ENCODE assay signal across 26 cellular contexts in genomic region chr2:191610749-191611148, GRCh38.
"Had no signal": no experiment of that assay in that cellular context is flagged by ENCODE, and none has a peak within 500 bp of the region (broad histone marks: within the 10 kb centered on the region; RNA-seq: fewer than 3 reads in every experiment).

No MANE protein-coding gene starts in this region.

- H3K9ac ChIP-seq: neural progenitor cell had no signal

- H3K27me3 Mint-ChIP-seq: activated naive CD8-positive, alpha-beta T cell treated with anti-CD3 and anti-CD28 coated beads for 36 hours; activated T-helper 17 cell treated with anti-CD3 and anti-CD28 coated beads, Interleukin-2, amount 50 U/mL, for 72 hours; naive thymus-derived CD8-positive, alpha-beta T cell; type B pancreatic cell had no signal

- FAIRE-seq: frontal cortex, small intestine had no signal

- H3K36me3 ChIP-seq: cardiac muscle cell, neural progenitor cell, thoracic aorta, vagina had no signal

- H3K27ac Mint-ChIP-seq: activated naive CD8-positive, alpha-beta T cell treated with anti-CD3 and anti-CD28 coated beads for 36 hours; activated T-helper 17 cell treated with anti-CD3 and anti-CD28 coated beads, Interleukin-2, amount 50 U/mL, for 72 hours; immature natural killer cell; mesothelial cell of epicardium; neural progenitor cell; type B pancreatic cell had no signal

- ATAC-seq: activated T-helper 17 cell treated with anti-CD3 and anti-CD28 coated beads, Interleukin-2, amount 50 U/mL, for 72 hours; left lobe of liver; naive thymus-derived CD8-positive, alpha-beta T cell had no signal

- H2AFZ ChIP-seq: hepatocyte, neural progenitor cell had no signal

- H3K27me3 ChIP-seq: cardiac muscle cell, hepatocyte, neural progenitor cell, vagina had no signal

- H3K27ac ChIP-seq: cardiac muscle cell, hepatocyte, neural progenitor cell, thoracic aorta, vagina, VCaP had no signal

- H3K9me3 Mint-ChIP-seq: activated T-helper 17 cell treated with anti-CD3 and anti-CD28 coated beads, Interleukin-2, amount 50 U/mL, for 72 hours; immature natural killer cell; naive thymus-derived CD8-positive, alpha-beta T cell; neural progenitor cell; type B pancreatic cell had no signal

- DNase-seq: activated CD4-positive, alpha-beta T cell treated with anti-CD3 and anti-CD28 coated beads for 1 hour; activated CD4-positive, alpha-beta T cell treated with anti-CD3 and anti-CD28 coated beads, Interleukin-2, amount 50 U/mL, for 1 hour; activated naive CD8-positive, alpha-beta T cell treated with anti-CD3 and anti-CD28 coated beads for 36 hours; activated T-cell treated with anti-CD3 and anti-CD28 coated beads, Interleukin-2, amount 50 U/mL, for 1 hour; amniotic stem cell; cortex of kidney; effector CD4-positive, alpha-beta T cell; glutamatergic neuron; immature natural killer cell; naive thymus-derived CD8-positive, alpha-beta T cell; small intestine; stimulated activated CD4-positive, alpha-beta T cell treated with anti-CD3 and anti-CD28 coated beads, Interleukin-15, amount 100 ng/mL, for 24 hours; stimulated activated CD8-positive, alpha-beta memory T cell treated with anti-CD3 and anti-CD28 coated beads, Interleukin-4, amount 100 ng/mL, for 48 hours; stimulated activated naive CD4-positive, alpha-beta T cell treated with Interleukin-2 at 50 U/mL for 16 hours had no signal

- H3K4me1 Mint-ChIP-seq: activated T-helper 17 cell treated with anti-CD3 and anti-CD28 coated beads, Interleukin-2, amount 50 U/mL, for 72 hours; immature natural killer cell; neural progenitor cell had no signal

- H3K4me1 ChIP-seq: neural progenitor cell, vagina had no signal

- H3K9me3 ChIP-seq: thoracic aorta, vagina had no signal

- H3K4me2 ChIP-seq: hepatocyte, neural progenitor cell had no signal

- H3K36me3 Mint-ChIP-seq: immature natural killer cell; mesothelial cell of epicardium; naive thymus-derived CD8-positive, alpha-beta T cell; neural progenitor cell; type B pancreatic cell had no signal

- H3K79me2 ChIP-seq: hepatocyte had no signal

- H3K4me3 ChIP-seq: cardiac muscle cell, hepatocyte, lung, neural progenitor cell, thoracic aorta, vagina had no signal

- H3K4me3 Mint-ChIP-seq: activated naive CD8-positive, alpha-beta T cell treated with anti-CD3 and anti-CD28 coated beads for 36 hours; activated T-helper 17 cell treated with anti-CD3 and anti-CD28 coated beads, Interleukin-2, amount 50 U/mL, for 72 hours; immature natural killer cell; mesothelial cell of epicardium; naive thymus-derived CD8-positive, alpha-beta T cell; neural progenitor cell; type B pancreatic cell had no signal
